ENCODE assay signal across 27 cellular contexts in the genomic region with DNA sequence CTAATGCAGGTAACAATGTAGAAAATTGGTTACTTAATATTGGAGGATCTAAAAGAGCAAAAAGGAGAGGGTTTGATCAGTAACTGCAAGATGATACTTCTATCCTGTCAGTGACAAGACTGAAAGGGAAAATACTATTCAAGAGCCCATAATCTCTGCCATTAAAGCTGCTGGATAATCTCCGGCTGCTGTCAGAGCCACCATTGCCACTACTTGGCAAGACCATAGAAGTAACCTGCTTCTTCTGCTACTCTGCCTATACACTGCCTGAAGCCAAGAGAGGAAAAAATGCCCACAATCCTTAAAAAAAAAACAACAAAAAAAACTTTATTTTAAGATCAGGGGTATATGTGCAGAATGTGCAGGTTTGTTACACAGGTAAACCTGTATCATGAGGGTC.
"Had no signal": no experiment of that assay in that cellular context is flagged by ENCODE, and none has a peak within 500 bp of the region (broad histone marks: within the 10 kb centered on the region; RNA-seq: fewer than 3 reads in every experiment).

No MANE protein-coding gene starts in this region.

- H3K4me3 ChIP-seq: colonic mucosa, gastrocnemius medialis, mucosa of descending colon, ovary, psoas muscle, sigmoid colon, stomach, thyroid gland had no signal

- H3K27me3 ChIP-seq: colonic mucosa, gastrocnemius medialis, ovary, sigmoid colon, stomach, thyroid gland had no signal

- H3K36me3 ChIP-seq: colonic mucosa, gastrocnemius medialis, ovary, sigmoid colon, stomach, thyroid gland had no signal

- H3K9me3 ChIP-seq: colonic mucosa, gastrocnemius medialis, mucosa of descending colon, ovary, psoas muscle, sigmoid colon, stomach, thyroid gland had no signal

- FAIRE-seq: keratinocyte, urothelium cell line had no signal

- ATAC-seq: esophagus mucosa; gastrocnemius medialis; left ventricle myocardium superior; mucosa of descending colon; naive thymus-derived CD4-positive, alpha-beta T cell; psoas muscle; stimulated activated effector memory CD8-positive, alpha-beta T cell treated with anti-CD3 and anti-CD28 coated beads, Interleukin-12 subunit alpha, Interleukin-12 subunit beta, amount 100 ng/mL, for 72 hours had no signal

- H3K4me1 ChIP-seq: colonic mucosa, gastrocnemius medialis, psoas muscle, sigmoid colon had no signal

- DNase-seq: colonic mucosa; effector CD8-positive, alpha-beta T cell; endodermal cell; foreskin fibroblast; gastrocnemius medialis; head of caudate nucleus; left ventricle myocardium superior; mesenchymal stem cell; mucosa of descending colon; naive thymus-derived CD4-positive, alpha-beta T cell; nucleus accumbens; ovary; posterior cingulate gyrus; psoas muscle; right cardiac atrium; sigmoid colon; stimulated activated CD4-positive, alpha-beta T cell treated with anti-CD3 and anti-CD28 coated beads, Interleukin-2, amount 100 ng/mL, for 24 hours; stimulated activated CD4-positive, alpha-beta T cell treated with anti-CD3 and anti-CD28 coated beads, Interleukin-4, amount 100 ng/mL, for 24 hours; stimulated activated naive CD4-positive, alpha-beta T cell treated with Interleukin-2 at 50 U/mL for 16 hours; stomach; thyroid gland; trophoblast cell had no signal

- H3K27ac ChIP-seq: colonic mucosa, epithelial cell of prostate, gastrocnemius medialis, ovary, psoas muscle, sigmoid colon, stomach, thyroid gland had no signal
